In the genomic region with DNA sequence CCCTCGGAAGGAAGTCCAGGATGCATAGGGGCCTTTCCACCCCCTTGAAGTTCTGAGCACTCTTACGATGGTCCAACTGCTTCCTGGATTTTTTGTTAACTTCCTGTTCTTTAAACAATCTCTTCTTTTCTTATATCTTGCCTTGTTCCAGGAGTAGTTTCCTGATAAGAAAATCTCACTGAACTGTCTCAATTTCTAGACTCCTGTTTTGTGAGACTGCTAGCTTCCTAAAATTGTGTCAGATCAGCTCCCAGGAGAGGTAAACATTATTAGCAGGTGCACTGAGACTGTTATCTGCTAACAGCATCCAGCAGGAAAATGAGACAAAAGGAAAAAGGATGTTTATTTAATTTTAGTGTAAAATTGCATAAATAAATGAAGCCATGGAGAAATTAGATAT, we compare ENCODE assay signal across 28 cellular contexts.
"Had no signal": no experiment of that assay in that cellular context is flagged by ENCODE, and none has a peak within 500 bp of the region (broad histone marks: within the 10 kb centered on the region; RNA-seq: fewer than 3 reads in every experiment).

No MANE protein-coding gene starts in this region.

- H3K9me3 Mint-ChIP-seq: natural killer cell treated with Interleukin-12 subunit alpha and Interleukin-12 subunit beta and Interleukin-15 and Interleukin-18, amount 100 ng/mL, for 72 hours had no signal

- H3K36me3 ChIP-seq: left ventricle myocardium inferior, pancreas, prostate gland, stomach, suprapubic skin, thoracic aorta, tibial artery, upper lobe of right lung had no signal

- FAIRE-seq: pancreas, urothelium cell line had no signal

- H3K9me3 ChIP-seq: left ventricle myocardium inferior, mucosa of descending colon, pancreas, prostate gland, stomach, suprapubic skin, thoracic aorta, tibial artery, upper lobe of right lung had no signal

- DNase-seq: islet precursor cell; left ventricle myocardium inferior; midbrain; mucosa of descending colon; naive thymus-derived CD4-positive, alpha-beta T cell; pancreas; posterior cingulate gyrus; retina; right cardiac atrium; stimulated activated CD4-positive, alpha-beta T cell treated with anti-CD3 and anti-CD28 coated beads, Interleukin-12 subunit alpha, Interleukin-12 subunit beta, amount 100 ng/mL, for 4 hours; stimulated activated CD4-positive, alpha-beta T cell treated with anti-CD3 and anti-CD28 coated beads, Interleukin-15, amount 100 ng/mL, for 24 hours; stimulated activated CD4-positive, alpha-beta T cell treated with anti-CD3 and anti-CD28 coated beads, Interleukin-2, amount 100 ng/mL, for 24 hours; stimulated activated CD4-positive, alpha-beta T cell treated with anti-CD3 and anti-CD28 coated beads, Interleukin-4, amount 100 ng/mL, for 1 hour; stimulated activated naive B cell treated with anti-CD40 and anti-IgM and Interleukin-4, amounts not matched to agents 10 μg/mL and 1 μg/mL and 100 μg/mL, for 72 hours; stimulated activated naive CD8-positive, alpha-beta T cell treated with anti-CD3 and anti-CD28 coated beads, Interleukin-15, Interleukin-2, amounts not matched to agents 100 U/mL and 50 U/mL, for 24 hours; stomach; tibial artery; trophoblast cell; upper lobe of right lung had no signal

- H3K4me3 ChIP-seq: left ventricle myocardium inferior, lung, mucosa of descending colon, pancreas, prostate gland, skin epidermis, stomach, suprapubic skin, thoracic aorta, tibial artery, upper lobe of right lung had no signal

- H3K27ac ChIP-seq: left ventricle myocardium inferior, pancreas, prostate gland, skin epidermis, stomach, suprapubic skin, thoracic aorta, tibial artery, upper lobe of right lung had no signal

- ATAC-seq: mucosa of descending colon; naive thymus-derived CD4-positive, alpha-beta T cell; natural killer cell treated with Interleukin-12 subunit alpha and Interleukin-12 subunit beta and Interleukin-15 and Interleukin-18, amount 100 ng/mL, for 72 hours; pancreas; right cardiac atrium; sciatic nerve; stimulated activated naive B cell treated with anti-CD40 and anti-IgM and Interleukin-4, amounts not matched to agents 10 μg/mL and 1 μg/mL and 100 μg/mL, for 72 hours; stimulated activated naive CD8-positive, alpha-beta T cell treated with anti-CD3 and anti-CD28 coated beads, Interleukin-15, Interleukin-2, amounts not matched to agents 100 U/mL and 50 U/mL, for 24 hours; upper lobe of right lung had no signal

- H3K27me3 ChIP-seq: pancreas, stomach, suprapubic skin, tibial artery, upper lobe of right lung had no signal

- H3K27ac Mint-ChIP-seq: memory B cell; naive thymus-derived CD4-positive, alpha-beta T cell; natural killer cell treated with Interleukin-12 subunit alpha and Interleukin-12 subunit beta and Interleukin-15 and Interleukin-18, amount 100 ng/mL, for 72 hours; stimulated activated naive B cell treated with anti-CD40 and anti-IgM and Interleukin-4, amounts not matched to agents 10 μg/mL and 1 μg/mL and 100 μg/mL, for 72 hours had no signal

- H3K36me3 Mint-ChIP-seq: naive thymus-derived CD4-positive, alpha-beta T cell; natural killer cell treated with Interleukin-12 subunit alpha and Interleukin-12 subunit beta and Interleukin-15 and Interleukin-18, amount 100 ng/mL, for 72 hours had no signal

- H3K4me1 ChIP-seq: left ventricle myocardium inferior, pancreas, prostate gland, tibial artery, upper lobe of right lung had no signal
